In genomic region chr15:78540135-78540954, GRCh38 we compare ENCODE assay signal across 2 cellular contexts.
TF ChIP-seq lines count a peak whose summit lies in the region.

PSMA4 (plus strand) TSS chr15:78540444; CDS start chr15:78541928, 1,484 bp downstream.

TF ChIP-seq in HEK293, 187 proteins besides CTCF, POLR2A, EP300 and RAD21 (continued from another document and continues in another):
- TF ChIP-seq ZIC2 (tag by site-specific recombination; IDR thresholded peaks at IDR 0.05) (0 out of 2 replicates have a peak, but pooled peaks have one; percentile 57), ZFP69B (tag by site-specific recombination; IDR thresholded peaks at IDR 0.05) (no peak), ZNF514 (tag by site-specific recombination; IDR thresholded peaks at IDR 0.05) (no peak), REST (tag by site-specific recombination; IDR thresholded peaks at IDR 0.05) (no peak), ZNF324 (tag by site-specific recombination; IDR thresholded peaks at IDR 0.05) (no peak; the same call in 1 of the 2 replicates), ZNF112 (tag by site-specific recombination; IDR thresholded peaks at IDR 0.05) (no peak), ZNF610 (tag by site-specific recombination; IDR thresholded peaks at IDR 0.05; ENCODE audit: borderline replicate concordance) (peak; percentile 30; the same call in 1 of the 2 replicates), ZBTB8A (tag by site-specific recombination; IDR thresholded peaks at IDR 0.05) (peak; percentile 45; the same call in 1 of the 2 replicates), ZNF341 (tag by site-specific recombination; IDR thresholded peaks at IDR 0.05; ENCODE audit: low read depth) (peak; percentile 77), ZBTB26 (tag by site-specific recombination; optimal IDR thresholded peaks at IDR 0.05) (peak; percentile 50), ZEB2 (tag by site-specific recombination; IDR thresholded peaks at IDR 0.05) (peak; percentile 75; the same call in 1 of the 2 replicates), ZNF629 (tag by site-specific recombination; IDR thresholded peaks at IDR 0.05) (peak; percentile 49; the same call in 1 of the 2 replicates), EGR2 (tag by site-specific recombination; IDR thresholded peaks at IDR 0.05; ENCODE audit: low read depth) (0 out of 2 replicates have a peak, but pooled peaks have one; percentile 42), ZNF404 (tag by site-specific recombination; IDR thresholded peaks at IDR 0.05) (no peak), ZNF518A (tag by site-specific recombination; conservative IDR thresholded peaks at IDR 0.05; ENCODE audit: low read depth) (0 out of 2 replicates have a peak, but pooled peaks have one; percentile 16), ZNF366 (tag by site-specific recombination; conservative IDR thresholded peaks at IDR 0.05) (peak; percentile 24; the same call in 1 of the 2 replicates), ZNF768 (tag by site-specific recombination; IDR thresholded peaks at IDR 0.05) (no peak), ZNF302 (tag by site-specific recombination; IDR thresholded peaks at IDR 0.05; ENCODE audit: low read depth) (no peak), ZNF843 (tag by site-specific recombination; IDR thresholded peaks at IDR 0.05) (no peak; the same call in 1 of the 2 replicates)

TF ChIP-seq in SK-N-SH, 30 proteins besides CTCF, POLR2A, EP300 and RAD21 (continued from another document):
- TF ChIP-seq ZBTB33 (IDR thresholded peaks at IDR 0.05; ENCODE audit: borderline replicate concordance, low read depth) (no peak), ELF1 (IDR thresholded peaks at IDR 0.05) (peak; percentile 95), MXI1 (IDR thresholded peaks at IDR 0.05; ENCODE audit: low read depth, low read length) (peak; percentile 82), USF2 (IDR thresholded peaks at IDR 0.05; ENCODE audit: borderline replicate concordance, low read depth, low read length) (no peak), GABPA (IDR thresholded peaks at IDR 0.05; ENCODE audit: low read depth) (peak; percentile 35; the same call in 1 of the 2 replicates), FOXJ3 (CRISPR knock-in tag; IDR thresholded peaks at IDR 0.05) (no peak), PBX3 (IDR thresholded peaks at IDR 0.05) (no peak), TCF12 (IDR thresholded peaks at IDR 0.05) (no peak), POLR2AphosphoS5 (IDR thresholded peaks at IDR 0.05; ENCODE audit: low read depth, low read length) (peak; percentile 99), RXRA (IDR thresholded peaks at IDR 0.05; ENCODE audit: borderline replicate concordance, low read depth) (no peak), MAX (IDR thresholded peaks at IDR 0.05; ENCODE audit: low read depth) (peak; percentile 87; the same call in 1 of the 2 replicates)
